10 cellular contexts compared by ENCODE assay signal in genomic region chr2:128187032-128187654, GRCh38.
A peak's percentile ranks its signal among the peaks of the same experiment; 100 is the strongest.
DNase-seq lines count a peak whose midpoint lies in the region; ATAC-seq and TF ChIP-seq lines count a peak whose summit lies in the region.
"Had no signal": no experiment of that assay in that cellular context is flagged by ENCODE, and none has a peak within 500 bp of the region (broad histone marks: within the 10 kb centered on the region; RNA-seq: fewer than 3 reads in every experiment).

No MANE protein-coding gene starts in this region.

- no peak overlapping the region for H3K4me3 Mint-ChIP-seq in Caco-2 (ENCODE audit: unreplicated experiment)
- H3K4me3 Mint-ChIP-seq in neural progenitor cell, result no peak overlapping the region

- no peak overlapping the region for H3K9ac ChIP-seq in neural progenitor cell

- no peak overlapping the region for H2AFZ ChIP-seq in neural progenitor cell (replicated peaks)

- H3K4me2 ChIP-seq in neural progenitor cell, result no peak overlapping the region

- H3K27ac Mint-ChIP-seq in Caco-2 (ENCODE audit: unreplicated experiment) (peak overlapping the region; percentile 72), neural progenitor cell (no peak overlapping the region)

- no peak for ATAC-seq in GM18868 (IDR thresholded peaks at IDR 0.05; ENCODE audit: unreplicated experiment)

- POLR2A ChIA-PET in Caco-2 (lab: Charles Lee), result no interaction called here

- H3K9me3 ChIP-seq in Caco-2, result peaks cover 3% of the 10 kb centered on the region; the same call in 1 of the 2 replicates
- no peaks in the 10 kb centered on the region for H3K9me3 ChIP-seq in neural progenitor cell (ENCODE audit: low read depth)
- H3K9me3 ChIP-seq: adrenal gland, testis had no signal

- no peaks in the 10 kb centered on the region for H3F3A ChIP-seq in neural progenitor cell (ENCODE audit: low read depth)

- H3K79me2 ChIP-seq in neural progenitor cell (ENCODE audit: low read depth), result no peaks in the 10 kb centered on the region

- H3K36me3 Mint-ChIP-seq in Caco-2 (ENCODE audit: insufficient read depth, unreplicated experiment), result peaks cover 70% of the 10 kb centered on the region
- peaks cover 20% of the 10 kb centered on the region for H3K36me3 Mint-ChIP-seq in neural progenitor cell

- H3K4me3 ChIP-seq in Caco-2 (ENCODE audit: low read depth, low read length) (no peak overlapping the region), fibroblast of mammary gland (ENCODE audit: control insufficient read depth, low read depth, low read length) (no peak overlapping the region), neural progenitor cell (no peak overlapping the region)
- H3K4me3 ChIP-seq: adrenal gland, testis had no signal

- peaks cover 7% of the 10 kb centered on the region for H3K4me1 Mint-ChIP-seq in Caco-2 (ENCODE audit: low read depth, unreplicated experiment)
- no peaks in the 10 kb centered on the region for H3K4me1 Mint-ChIP-seq in neural progenitor cell

- H3K27me3 Mint-ChIP-seq in Caco-2 (ENCODE audit: insufficient read depth, unreplicated experiment) (no peaks in the 10 kb centered on the region), neural progenitor cell (ENCODE audit: insufficient read depth, low read depth) (no peaks in the 10 kb centered on the region)

- no TSS peak for BruUV-seq in Caco-2 (replicated peaks; lab: Mats Ljungman, UMichigan)

- intact Hi-C loops in Caco-2 (cut with micrococcal nuclease; ENCODE audit: unreplicated experiment), result no loop called here

- peaks cover 5% of the 10 kb centered on the region for H3K36me3 ChIP-seq in Caco-2 (ENCODE audit: control insufficient read depth, insufficient read depth, low read length)
- H3K36me3 ChIP-seq in neural progenitor cell, result peaks cover 10% of the 10 kb centered on the region

- H3K9me3 Mint-ChIP-seq in Caco-2 (ENCODE audit: unreplicated experiment) (no peaks in the 10 kb centered on the region), neural progenitor cell (no peaks in the 10 kb centered on the region)

- H3K4me1 ChIP-seq in Caco-2 (peaks cover 13% of the 10 kb centered on the region), neural progenitor cell (peaks cover 4% of the 10 kb centered on the region)
- H3K4me1 ChIP-seq: testis had no signal

- H3K27ac ChIP-seq in neural progenitor cell, result no peak overlapping the region
- H3K27ac ChIP-seq: testis had no signal

- no peaks in the 10 kb centered on the region for H4K20me1 ChIP-seq in neural progenitor cell (ENCODE audit: low read depth)

- no peak for DNase-seq in Caco-2
- DNase-seq in NCI-H460 (ENCODE audit: extremely low read depth, low read depth), result peak; percentile 64
- DNase-seq in fibroblast of mammary gland (ENCODE audit: low read depth), result peak; percentile 77
- DNase-seq in neural progenitor cell (ENCODE audit: low spot score), result peak; percentile 7
- DNase-seq in NCI-H1930 (lab: John Stamatoyannopoulos, UW), result no peak
- no peak for DNase-seq in NCI-H82 (lab: John Stamatoyannopoulos, UW)
- no peak for DNase-seq in NCI-H2227 treated with DMSO at 0.1 percent for 48 hours (lab: John Stamatoyannopoulos, UW)
- DNase-seq: adrenal gland, testis had no signal

- CTCF ChIA-PET in Caco-2 (lab: Charles Lee), result no interaction called here

- TF ChIP-seq CTCF in Caco-2 (IDR thresholded peaks at IDR 0.05; ENCODE audit: insufficient read depth in 1 of 2, low read depth in 1 of 2, low read length in 1 of 2, severe bottlenecking in 1 of 2, unreplicated experiment in 1 of 2) (no peak), fibroblast of mammary gland (conservative IDR thresholded peaks at IDR 0.05; ENCODE audit: control insufficient read depth, insufficient read depth, low read depth, low read length) (no peak), neural progenitor cell (IDR thresholded peaks at IDR 0.05) (no peak)

- H3K27me3 ChIP-seq in Caco-2 (replicated peaks; ENCODE audit: control insufficient read depth, insufficient read depth, low read length) (no peaks in the 10 kb centered on the region), neural progenitor cell (no peaks in the 10 kb centered on the region)
- H3K27me3 ChIP-seq: adrenal gland, testis had no signal

Comparison
In these comparisons a context has a peak if more than half of its experiments do, and no peak if none do; other contexts are left out.
1. DNase-seq: peak in NCI-H460 (single experiment), fibroblast of mammary gland (single experiment) and neural progenitor cell (single experiment); none in Caco-2 (0 of 2), NCI-H1930 (0 of 2), NCI-H82 (single experiment) and NCI-H2227 treated with DMSO at 0.1 percent for 48 hours (single experiment).